In the genomic region with DNA sequence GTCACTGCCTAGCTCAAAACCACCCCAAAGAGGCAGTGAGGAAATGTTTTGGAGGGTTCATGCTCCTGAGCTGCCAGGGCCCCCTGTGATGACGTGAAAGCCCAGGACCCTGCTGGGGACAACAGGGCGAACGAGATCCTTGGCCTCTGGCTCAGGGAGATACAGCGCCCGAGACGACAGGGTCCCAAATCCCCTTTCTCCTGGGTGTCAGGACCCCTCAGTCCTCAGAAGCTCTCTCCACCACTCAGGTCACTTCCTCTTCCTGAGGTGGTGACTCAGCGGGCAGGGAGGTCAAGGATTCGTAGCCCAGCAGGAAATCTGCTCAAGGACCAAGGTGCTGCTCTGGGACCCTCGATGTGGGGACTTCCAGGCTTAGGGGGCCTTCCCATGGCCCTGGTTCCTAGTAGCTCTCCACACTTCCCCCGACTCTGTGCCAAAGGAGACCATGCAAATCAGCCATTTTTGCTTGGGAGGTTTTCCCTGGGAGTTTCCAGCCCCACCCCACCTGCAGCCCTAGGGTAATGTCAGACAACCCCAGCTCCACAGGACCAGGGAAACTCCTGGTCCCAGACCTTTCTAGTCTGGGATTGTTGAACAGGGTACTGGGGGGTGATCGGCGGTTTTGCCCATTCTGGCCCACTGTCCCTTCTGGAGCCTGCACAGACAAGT, we compare ENCODE assay signal across 8 cellular contexts. TPM values are rescaled to one million over a fixed set of nuclear protein-coding genes. Genes with fewer than 3 reads are reported as not detected.
DNase-seq lines count a peak whose midpoint lies in the region; ATAC-seq, FAIRE-seq and TF ChIP-seq lines count a peak whose summit lies in the region.

No MANE protein-coding gene starts in this region.

- H3K4me2 ChIP-seq in K562 (ENCODE audit: insufficient read depth, low read length), result peak overlapping the region; percentile 84

- peaks cover 92% of the 10 kb centered on the region for H3K4me1 ChIP-seq in ACC112 (ENCODE audit: control insufficient read depth, insufficient read depth, low read length, unreplicated experiment)
- peaks cover 70% of the 10 kb centered on the region for H3K4me1 ChIP-seq in HUES64 (ENCODE audit: insufficient read depth, low read length)
- H3K4me1 ChIP-seq in K562 (replicated peaks in 1 of 2; ENCODE audit: control insufficient read depth in 2 of 2, insufficient read depth in 2 of 2, low read length in 2 of 2), result peaks cover 53 to 83% of the 10 kb centered on the region in 2 experiments

- H3K27me3 ChIP-seq in ACC112 (ENCODE audit: insufficient read depth, low read length), result no peaks in the 10 kb centered on the region
- H3K27me3 ChIP-seq in HUES64 (ENCODE audit: insufficient read depth, low read length), result no peaks in the 10 kb centered on the region
- no peaks in the 10 kb centered on the region; a peak in 1 of 5 replicates for H3K27me3 ChIP-seq in K562 (ENCODE audit: control insufficient read depth in 2 of 2, insufficient read depth in 2 of 2, low read length in 2 of 2)

- H2AFZ ChIP-seq in ACC112 (ENCODE audit: low read length, unreplicated experiment) (no peak overlapping the region), K562 (ENCODE audit: low read depth, low read length) (peak overlapping the region; percentile 86)

- H3K27me3 Mint-ChIP-seq in mesothelial cell of epicardium (ENCODE audit: low read depth), result no peaks in the 10 kb centered on the region

- H3K36me3 ChIP-seq in ACC112 (ENCODE audit: insufficient read depth, low read length), result no peaks in the 10 kb centered on the region
- peaks cover 3% of the 10 kb centered on the region for H3K36me3 ChIP-seq in HUES64 (ENCODE audit: insufficient read depth, low read length)
- peaks cover 2% of the 10 kb centered on the region; the same call in 1 of the 3 replicates for H3K36me3 ChIP-seq in K562 (ENCODE audit: control insufficient read depth, insufficient read depth, low read length)

- H3K9me3 Mint-ChIP-seq in mesothelial cell of epicardium, result no peaks in the 10 kb centered on the region

- TF ChIP-seq EP300 in K562 (IDR thresholded peaks at IDR 0.05; ENCODE audit: low read length), result no peak

- peak; percentile 79 for FAIRE-seq in K562 (lab: Jason Lieb, UNC)

- POLR2A ChIA-PET in K562 (lab: Yijun Ruan, JAX), result interaction anchor here (0.6 to 4.5 kb wide), 12 partner anchors 9 to 283 kb away, joined by 3 to 16 read pairs (median 4); a partner anchor contains a TSS

- BruUV-seq in K562 (replicated peaks; lab: Mats Ljungman, UMichigan), result no TSS peak

- H3K9me1 ChIP-seq in K562 (ENCODE audit: control insufficient read depth, insufficient read depth, low read length), result peaks cover 5% of the 10 kb centered on the region

- H4K20me1 ChIP-seq in K562 (replicated peaks; ENCODE audit: control insufficient read depth, insufficient read depth, low read length), result no peaks in the 10 kb centered on the region

- peaks cover 83% of the 10 kb centered on the region for H3K4me1 Mint-ChIP-seq in mesothelial cell of epicardium

- no peaks in the 10 kb centered on the region for H3K9me3 ChIP-seq in HUES64 (ENCODE audit: insufficient read depth, low read depth, low read length)
- H3K9me3 ChIP-seq in K562 (replicated peaks; ENCODE audit: control insufficient read depth, insufficient read depth, low read depth, low read length), result no peaks in the 10 kb centered on the region; the same call in 1 of the 2 replicates

- in situ Hi-C loops in K562 (cut with MboI), result no loop called here

- intact Hi-C loops in K562 (cut with micrococcal nuclease), result loop anchor here (5.0 kb wide), 2 partner anchors 189 to 404 kb away; a partner anchor contains a TSS

- no peak; the same call in 1 of the 2 replicates for TF ChIP-seq POLR2A in K562 (conservative IDR thresholded peaks at IDR 0.05)

- peak overlapping the region; percentile 99 for H3K27ac ChIP-seq in ACC112 (ENCODE audit: low read depth, low read length)
- H3K27ac ChIP-seq in HUES64 (ENCODE audit: low read depth, low read length), result peak overlapping the region; percentile 98
- peak overlapping the region; percentile 98 for H3K27ac ChIP-seq in K562 (ENCODE audit: extremely low read depth, low read depth, low read length)

- H3K36me3 Mint-ChIP-seq in mesothelial cell of epicardium, result no peaks in the 10 kb centered on the region

- H3K79me2 ChIP-seq in ACC112 (ENCODE audit: control insufficient read depth, insufficient read depth, low read length, unreplicated experiment) (peaks cover 74% of the 10 kb centered on the region), K562 (ENCODE audit: control insufficient read depth, insufficient read depth, low read length) (peaks cover 41% of the 10 kb centered on the region)

- no peak for TF ChIP-seq CTCF in K562 (IDR thresholded peaks at IDR 0.05 in 2 of 3, conservative IDR thresholded peaks at IDR 0.05 in 1 of 3; ENCODE audit: insufficient read depth in 2 of 3, low read depth in 1 of 3, low read length in 3 of 3)
- TF ChIP-seq CTCF in mesothelial cell of epicardium (IDR thresholded peaks at IDR 0.05; ENCODE audit: unreplicated experiment), result no peak

- H3K4me3 ChIP-seq in ACC112 (ENCODE audit: low read depth, low read length) (peak overlapping the region; percentile 44; the same call in 1 of the 2 replicates), HUES64 (ENCODE audit: low read length) (peak overlapping the region; percentile 47), K562 (no peak overlapping the region; the same call in 1 of the 2 replicates)

- WGBS in HUES64, result 35% methylated on average over 12 of the region's 12 CpGs
- WGBS in K562 (ENCODE audit: insufficient coverage, low coverage, missing lambda C conversion rate), result 23% methylated on average over 11 of the region's 12 CpGs

- CTCF ChIA-PET in K562 (lab: Yijun Ruan, JAX; ENCODE audit: low intra/inter-chr PET ratio), result no interaction called here

- DNase-seq in K562 (ENCODE audit: extremely low read depth in 1 of 4, low spot score in 3 of 4) (peak in 1 of 4 experiments; percentile 71), mesothelial cell of epicardium (ENCODE audit: low spot score in 2 of 2, unreplicated experiment in 2 of 2) (no peak), epidermal melanocyte (ENCODE audit: insufficient read length, low spot score) (no peak), anterior cingulate cortex (lab: John Stamatoyannopoulos, UW) (no peak)
- no peak for DNase-seq in stimulated activated CD4-positive, alpha-beta T cell treated with anti-CD3 and anti-CD28 coated beads, Interleukin-4, amount 100 ng/mL, for 1 hour

- ATAC-seq in K562 (peak; percentile 11), HG03108 (IDR thresholded peaks at IDR 0.05; ENCODE audit: unreplicated experiment) (no peak)

- no peak for TF ChIP-seq RAD21 in K562 (CRISPR knock-in tag; conservative IDR thresholded peaks at IDR 0.05 in 1 of 2, IDR thresholded peaks at IDR 0.05 in 1 of 2)

- H3K27ac Mint-ChIP-seq in mesothelial cell of epicardium, result peak overlapping the region; percentile 98

- peak overlapping the region; percentile 86 for H3K9ac ChIP-seq in HUES64 (ENCODE audit: low read depth, low read length)
- peak overlapping the region; percentile 87 to 90 for H3K9ac ChIP-seq in K562 (ENCODE audit: insufficient read depth in 1 of 2, low read depth in 2 of 2, low read length in 2 of 2)

- peak overlapping the region; percentile 13 for H3K4me3 Mint-ChIP-seq in mesothelial cell of epicardium

RNA-seq across cellular contexts. Expression of a gene that starts 12.8 kb away (rescaled TPM):
- polyA plus RNA-seq in HUES64 (2013, experiment 1 of 2), result 21.5 TPM
- 21.7 TPM for polyA plus RNA-seq in HUES64 (2013, experiment 2 of 2)
- total RNA-seq in K562 (2011; cell fraction: chromatin; rRNA removed; ENCODE audit: low replicate concordance), result 10.2 and 17.0 TPM in 2 replicates
- 8.0 and 8.2 TPM in 2 replicates for total RNA-seq in K562 (2011; cell fraction: nucleolus; rRNA removed)
- 8.4 and 9.2 TPM in 2 replicates for total RNA-seq in K562 (2011; cell fraction: nucleoplasm; rRNA removed)
- 2.6 and 3.3 TPM in 2 replicates for total RNA-seq in K562 (2014; rRNA removed)
- 0.38 and 0.76 TPM in 2 replicates for total RNA-seq in K562 (2014; rRNA removed; fragmentation: Illumina TruSeq; extraction: Trizol)
- 2.2 and 2.5 TPM in 2 replicates for total RNA-seq in K562 (2015; rRNA removed; fragmentation: Illumina TruSeq; extraction: Trizol)
- total RNA-seq in K562 (2021), result 14.6 and 17.9 TPM in 2 replicates
- polyA plus RNA-seq in K562 (2011; rRNA removed), result 0.61 and 1.3 TPM in 2 replicates
- 0.52 and 2.5 TPM in 2 replicates for polyA plus RNA-seq in K562 (2011; cell fraction: cytosol; rRNA removed)
- polyA plus RNA-seq in K562 (2011; cell fraction: nucleus; rRNA removed), result 6.3 and 14.0 TPM in 2 replicates
- polyA plus RNA-seq in K562 (2012), result 9.7 and 9.9 TPM in 2 replicates
- 7.6 and 10.1 TPM in 2 replicates for polyA plus RNA-seq in K562 (2014; fragmentation: Illumina TruSeq; extraction: Trizol)
- under 1 TPM; 0.01 to 0.03 TPM for polyA plus RNA-seq in K562 (2014; fragmentation: Nextera tagmentation; extraction: Ambion mirVana)
- 4.8 and 5.3 TPM in 2 replicates for polyA plus RNA-seq in K562 (2014; rRNA removed)
- polyA minus RNA-seq in K562 (2011; rRNA and poly(A)+ RNA removed), result 0.33 and 0.60 TPM in 2 replicates
- 4.6 and 5.6 TPM in 2 replicates for polyA minus RNA-seq in K562 (2011; cell fraction: cytosol; rRNA and poly(A)+ RNA removed)
- 3.8 and 4.8 TPM in 2 replicates for polyA minus RNA-seq in K562 (2011; cell fraction: nucleus; rRNA and poly(A)+ RNA removed)
- total RNA-seq in mesothelial cell of epicardium, result 88.6 to 92.4 TPM (median 91.7 TPM) in 3 replicates

RNA-seq across cellular contexts. Expression of a gene that starts 29.2 kb away (rescaled TPM):
- not detected for polyA plus RNA-seq in HUES64 (2013, experiment 1 of 2)
- not detected for polyA plus RNA-seq in HUES64 (2013, experiment 2 of 2)
- total RNA-seq in K562 (2011; cell fraction: chromatin; rRNA removed; ENCODE audit: low replicate concordance), result not detected in 2 replicates
- total RNA-seq in K562 (2011; cell fraction: nucleolus; rRNA removed), result not detected in 2 replicates
- total RNA-seq in K562 (2011; cell fraction: nucleoplasm; rRNA removed), result not detected in 2 replicates
- total RNA-seq in K562 (2014; rRNA removed) (not detected in 2 replicates), K562 (2014; rRNA removed; fragmentation: Illumina TruSeq; extraction: Trizol) (not detected in 2 replicates), K562 (2015; rRNA removed; fragmentation: Illumina TruSeq; extraction: Trizol) (not detected in 2 replicates), K562 (2021) (0.04 TPM in 1 of 2 replicates, not detected in the other), mesothelial cell of epicardium (not detected in 3 replicates)
- polyA plus RNA-seq in K562 (2011; rRNA removed) (not detected in 2 replicates), K562 (2014; fragmentation: Illumina TruSeq; extraction: Trizol) (not detected in 2 replicates), K562 (2014; fragmentation: Nextera tagmentation; extraction: Ambion mirVana) (under 1 TPM; 0.03 to 0.06 TPM), K562 (2014; rRNA removed) (not detected in 2 replicates)
- 0.03 TPM in 1 of 2 replicates, not detected in the other for polyA plus RNA-seq in K562 (2011; cell fraction: cytosol; rRNA removed)
- not detected in 2 replicates for polyA plus RNA-seq in K562 (2011; cell fraction: nucleus; rRNA removed)
- polyA plus RNA-seq in K562 (2012), result not detected in 2 replicates
- polyA minus RNA-seq in K562 (2011; rRNA and poly(A)+ RNA removed), result not detected in 2 replicates
- not detected in 2 replicates for polyA minus RNA-seq in K562 (2011; cell fraction: cytosol; rRNA and poly(A)+ RNA removed)
- polyA minus RNA-seq in K562 (2011; cell fraction: nucleus; rRNA and poly(A)+ RNA removed), result not detected in 2 replicates

RNA-seq across cellular contexts. Expression of a gene that starts 43.2 kb away (rescaled TPM):
- not detected for polyA plus RNA-seq in HUES64 (2013, experiment 1 of 2)
- polyA plus RNA-seq in HUES64 (2013, experiment 2 of 2), result not detected
- total RNA-seq in K562 (2011; cell fraction: chromatin; rRNA removed; ENCODE audit: low replicate concordance), result not detected in 2 replicates
- not detected in 2 replicates for total RNA-seq in K562 (2011; cell fraction: nucleolus; rRNA removed)
- total RNA-seq in K562 (2011; cell fraction: nucleoplasm; rRNA removed), result not detected in 2 replicates
- not detected in 2 replicates for total RNA-seq in K562 (2014; rRNA removed)
- total RNA-seq in K562 (2014; rRNA removed; fragmentation: Illumina TruSeq; extraction: Trizol), result not detected in 2 replicates
- not detected in 2 replicates for total RNA-seq in K562 (2015; rRNA removed; fragmentation: Illumina TruSeq; extraction: Trizol)
- total RNA-seq in K562 (2021), result not detected in 2 replicates
- not detected in 2 replicates for polyA plus RNA-seq in K562 (2011; rRNA removed)
- not detected in 2 replicates for polyA plus RNA-seq in K562 (2011; cell fraction: cytosol; rRNA removed)
- polyA plus RNA-seq in K562 (2011; cell fraction: nucleus; rRNA removed), result not detected in 2 replicates
- polyA plus RNA-seq in K562 (2012), result not detected in 2 replicates
- not detected in 2 replicates for polyA plus RNA-seq in K562 (2014; fragmentation: Illumina TruSeq; extraction: Trizol)
- not detected for polyA plus RNA-seq in K562 (2014; fragmentation: Nextera tagmentation; extraction: Ambion mirVana)
- polyA plus RNA-seq in K562 (2014; rRNA removed), result not detected in 2 replicates
- polyA minus RNA-seq in K562 (2011; rRNA and poly(A)+ RNA removed), result not detected in 2 replicates
- polyA minus RNA-seq in K562 (2011; cell fraction: cytosol; rRNA and poly(A)+ RNA removed), result not detected in 2 replicates
- polyA minus RNA-seq in K562 (2011; cell fraction: nucleus; rRNA and poly(A)+ RNA removed), result not detected in 2 replicates
- 2.2 to 3.0 TPM (median 2.7 TPM) in 3 replicates for total RNA-seq in mesothelial cell of epicardium

RNA-seq across cellular contexts. Expression of a gene that starts 58.7 kb away (rescaled TPM):
- not detected for polyA plus RNA-seq in HUES64 (2013, experiment 1 of 2)
- not detected for polyA plus RNA-seq in HUES64 (2013, experiment 2 of 2)
- total RNA-seq in K562 (2011; cell fraction: chromatin; rRNA removed; ENCODE audit: low replicate concordance), result not detected in 2 replicates
- not detected in 2 replicates for total RNA-seq in K562 (2011; cell fraction: nucleolus; rRNA removed)
- not detected in 2 replicates for total RNA-seq in K562 (2011; cell fraction: nucleoplasm; rRNA removed)
- total RNA-seq in K562 (2014; rRNA removed) (not detected in 2 replicates), K562 (2014; rRNA removed; fragmentation: Illumina TruSeq; extraction: Trizol) (not detected in 2 replicates), K562 (2015; rRNA removed; fragmentation: Illumina TruSeq; extraction: Trizol) (not detected in 2 replicates), K562 (2021) (not detected in 2 replicates), mesothelial cell of epicardium (not detected in 3 replicates)
- polyA plus RNA-seq in K562 (2011; rRNA removed) (not detected in 2 replicates), K562 (2014; fragmentation: Illumina TruSeq; extraction: Trizol) (not detected in 2 replicates), K562 (2014; fragmentation: Nextera tagmentation; extraction: Ambion mirVana) (not detected), K562 (2014; rRNA removed) (not detected in 2 replicates)
- not detected in 2 replicates for polyA plus RNA-seq in K562 (2011; cell fraction: cytosol; rRNA removed)
- not detected in 2 replicates for polyA plus RNA-seq in K562 (2011; cell fraction: nucleus; rRNA removed)
- polyA plus RNA-seq in K562 (2012), result not detected in 2 replicates
- polyA minus RNA-seq in K562 (2011; rRNA and poly(A)+ RNA removed), result not detected in 2 replicates
- not detected in 2 replicates for polyA minus RNA-seq in K562 (2011; cell fraction: cytosol; rRNA and poly(A)+ RNA removed)
- not detected in 2 replicates for polyA minus RNA-seq in K562 (2011; cell fraction: nucleus; rRNA and poly(A)+ RNA removed)
